9 cellular contexts compared by ENCODE assay signal in the genomic region with DNA sequence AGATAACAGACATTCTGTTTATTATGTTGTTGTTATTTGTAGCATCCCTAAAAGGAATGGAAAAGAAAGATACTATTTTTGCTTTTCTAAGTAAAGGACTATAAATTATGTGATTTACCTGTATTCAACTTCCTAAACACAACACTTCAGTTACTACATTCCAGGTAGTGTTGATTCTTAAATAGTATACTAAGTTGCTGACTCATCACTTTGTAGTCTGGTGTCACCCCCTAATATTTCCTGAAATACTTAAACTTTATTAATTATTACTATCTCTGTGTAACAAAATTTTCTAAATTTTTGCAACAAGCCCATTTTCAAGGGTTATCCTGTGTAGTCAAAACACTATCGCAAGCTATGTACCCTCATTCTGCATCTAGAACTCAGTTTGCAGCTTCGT. TPM values are rescaled to one million over a fixed set of nuclear protein-coding genes. Genes with fewer than 3 reads are reported as not detected.
"Had no signal": no experiment of that assay in that cellular context is flagged by ENCODE, and none has a peak within 500 bp of the region (broad histone marks: within the 10 kb centered on the region; RNA-seq: fewer than 3 reads in every experiment).

No MANE protein-coding gene starts in this region.

- H3K4me3 ChIP-seq: GM23338, HAP-1 had no signal

- H3K4me2 ChIP-seq: GM23338 had no signal

- H2AFZ ChIP-seq: GM23338 had no signal

- H3K27ac ChIP-seq: HL-60 had no signal

- DNase-seq: H7, Kasumi-1, KG1 had no signal

- H3K36me3 ChIP-seq: HAP-1 had no signal

- ATAC-seq: GM23338, HCT116 had no signal

- H3K4me1 ChIP-seq: HAP-1 had no signal

- H3K9me3 ChIP-seq: HAP-1 had no signal

RNA-seq across cellular contexts. Expression of a gene that starts 51.3 kb away (rescaled TPM):
- total RNA-seq: GM23338, H4, H7, HT1080 had no signal
- polyA plus RNA-seq: GM23338 had no signal
